In the genomic region with DNA sequence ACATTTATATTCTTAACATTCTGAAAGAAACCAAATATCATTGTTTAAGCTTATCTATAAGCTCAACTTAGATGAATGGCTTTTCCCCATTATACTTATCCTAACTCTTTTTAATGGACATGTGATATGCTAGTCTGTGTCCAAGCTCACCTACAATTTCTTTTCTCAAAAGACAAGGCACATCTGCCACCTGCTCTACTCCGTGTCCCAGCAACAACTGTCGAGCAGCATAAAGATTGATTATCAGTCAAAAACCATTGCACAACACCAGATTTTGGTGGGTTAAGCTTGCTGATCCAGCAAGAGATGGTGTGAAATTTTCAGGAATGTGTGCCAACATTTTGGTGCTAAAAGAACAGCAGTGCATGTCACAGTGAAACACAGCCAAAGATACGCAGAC, we compare ENCODE assay signal across 19 cellular contexts.
"Had no signal": no experiment of that assay in that cellular context is flagged by ENCODE, and none has a peak within 500 bp of the region (broad histone marks: within the 10 kb centered on the region; RNA-seq: fewer than 3 reads in every experiment).

No MANE protein-coding gene starts in this region.

- H3K27me3 ChIP-seq: esophagus muscularis mucosa, gastroesophageal sphincter, stomach, suprapubic skin, tibial nerve had no signal

- H3K4me3 ChIP-seq: esophagus muscularis mucosa, gastroesophageal sphincter, stomach, suprapubic skin, tibial nerve had no signal

- H3K4me1 ChIP-seq: esophagus muscularis mucosa, gastroesophageal sphincter, stomach, suprapubic skin, tibial nerve had no signal

- H3K36me3 ChIP-seq: esophagus muscularis mucosa, gastroesophageal sphincter, stomach, suprapubic skin, tibial nerve had no signal

- DNase-seq: activated T-cell treated with anti-CD3 and anti-CD28 coated beads, Interleukin-2, amount 50 U/mL, for 1 hour; aorta; central memory CD4-positive, alpha-beta T cell; effector memory CD4-positive, alpha-beta T cell; head of caudate nucleus; hypothalamus; nephron progenitor cell; posterior cingulate gyrus; small intestine; stimulated activated CD4-positive, alpha-beta T cell treated with anti-CD3 and anti-CD28 coated beads, Interleukin-2, amount 100 ng/mL, for 24 hours; stomach; T-helper 9 cell had no signal

- H3K9me3 ChIP-seq: esophagus muscularis mucosa, gastroesophageal sphincter, stomach, suprapubic skin, tibial nerve had no signal

- ATAC-seq: activated naive CD4-positive, alpha-beta T cell treated with anti-CD3 and anti-CD28 coated beads, Interleukin-2, amount 50 U/mL, for 72 hours; gastroesophageal sphincter; sciatic nerve; stimulated activated memory B cell treated with anti-CD40 and anti-IgM and Interleukin-4, amounts not matched to agents 10 μg/mL and 1 μg/mL and 100 μg/mL, for 72 hours had no signal

- H3K27ac ChIP-seq: esophagus muscularis mucosa, gastroesophageal sphincter, stomach, suprapubic skin, tibial nerve had no signal
